19 cellular contexts compared by ENCODE assay signal in the genomic region with DNA sequence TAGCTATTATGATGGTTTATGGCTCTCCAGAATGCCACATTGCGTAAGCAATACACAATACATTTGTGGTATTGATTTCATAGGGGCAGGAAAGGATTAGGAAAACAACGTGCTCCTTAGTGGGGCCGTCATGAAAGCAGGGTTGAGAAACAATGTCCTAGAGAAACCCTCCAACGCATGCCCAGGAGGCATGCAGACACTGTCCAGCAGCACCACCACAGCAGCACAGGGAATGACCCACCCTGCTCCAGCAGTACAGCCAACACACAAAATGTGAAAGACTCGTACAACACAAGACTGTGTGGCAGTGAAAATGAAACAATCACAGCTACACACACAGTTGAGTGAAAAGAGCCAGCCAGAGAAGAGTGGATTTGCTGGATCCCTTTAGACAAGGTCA.
DNase-seq lines count a peak whose midpoint lies in the region; ATAC-seq, FAIRE-seq and TF ChIP-seq lines count a peak whose summit lies in the region.
"Had no signal": no experiment of that assay in that cellular context is flagged by ENCODE, and none has a peak within 500 bp of the region (broad histone marks: within the 10 kb centered on the region; RNA-seq: fewer than 3 reads in every experiment).

No MANE protein-coding gene starts in this region.

- H3K9me3 ChIP-seq in right atrium auricular region: no peaks in the 10 kb centered on the region
- no peaks in the 10 kb centered on the region for H3K9me3 ChIP-seq in adrenal gland (replicated peaks in 1 of 3)
- H3K9me3 ChIP-seq: HAP-1 had no signal

- TF ChIP-seq CTCF in right atrium auricular region (IDR thresholded peaks at IDR 0.05) (no peak), osteocyte (IDR thresholded peaks at IDR 0.05) (no peak), adrenal gland (IDR thresholded peaks at IDR 0.05) (no peak)

- H3K36me3 Mint-ChIP-seq in osteocyte (ENCODE audit: unreplicated experiment): no peaks in the 10 kb centered on the region
- H3K36me3 Mint-ChIP-seq: CD14-positive monocyte had no signal

- no peak for TF ChIP-seq POLR2A in adrenal gland (IDR thresholded peaks at IDR 0.05)

- no peak overlapping the region for H3K4me3 ChIP-seq in right atrium auricular region
- no peak overlapping the region for H3K4me3 ChIP-seq in adrenal gland
- H3K4me3 ChIP-seq: BLaER1, HAP-1 had no signal

- H3K36me3 ChIP-seq in right atrium auricular region (no peaks in the 10 kb centered on the region), adrenal gland (replicated peaks in 1 of 2) (no peaks in the 10 kb centered on the region)
- H3K36me3 ChIP-seq: BLaER1, HAP-1 had no signal

- no peaks in the 10 kb centered on the region for H3K9me3 Mint-ChIP-seq in osteocyte (ENCODE audit: unreplicated experiment)

- no peak for ATAC-seq in left ventricle myocardium superior
- no peak for ATAC-seq in GM21717 (IDR thresholded peaks at IDR 0.05; ENCODE audit: unreplicated experiment)

- H3K4me1 Mint-ChIP-seq in osteocyte (ENCODE audit: unreplicated experiment): no peaks in the 10 kb centered on the region
- H3K4me1 Mint-ChIP-seq: CD14-positive monocyte; CD4-positive, alpha-beta memory T cell; IgD-negative memory B cell had no signal

- H3K27ac Mint-ChIP-seq in osteocyte (ENCODE audit: unreplicated experiment): no peak overlapping the region
- H3K27ac Mint-ChIP-seq: CD14-positive monocyte; CD4-positive, alpha-beta memory T cell; IgD-negative memory B cell had no signal

- 55 to 62% (median 57%) methylated on average over 5 of the region's 5 CpGs for WGBS in adrenal gland, 4 donors

- H3K27ac ChIP-seq in right atrium auricular region (no peak overlapping the region), adrenal gland (no peak overlapping the region)
- H3K27ac ChIP-seq: BLaER1, HL-60 had no signal

- H3K27me3 ChIP-seq in right atrium auricular region (no peaks in the 10 kb centered on the region), adrenal gland (no peaks in the 10 kb centered on the region)
- H3K27me3 ChIP-seq: BLaER1 had no signal

- peak; percentile 44 for FAIRE-seq in urothelium cell line (lab: Jason Lieb, UNC)
- FAIRE-seq: H1 had no signal

- intact Hi-C loops in left ventricle myocardium superior (cut with micrococcal nuclease): no loop called here
- intact Hi-C loops in adrenal gland (cut with DNase I): no loop called here

- peaks cover 10% of the 10 kb centered on the region for H3K27me3 Mint-ChIP-seq in osteocyte (ENCODE audit: unreplicated experiment)

- H3K4me3 Mint-ChIP-seq in osteocyte (ENCODE audit: unreplicated experiment): no peak overlapping the region
- H3K4me3 Mint-ChIP-seq: CD14-positive monocyte; CD4-positive, alpha-beta memory T cell; IgD-negative memory B cell had no signal

- H3K4me1 ChIP-seq in right atrium auricular region (no peaks in the 10 kb centered on the region), adrenal gland (replicated peaks in 1 of 2) (no peaks in the 10 kb centered on the region)
- H3K4me1 ChIP-seq: HAP-1 had no signal

- DNase-seq in right atrium auricular region (ENCODE audit: low spot score): peak; percentile 43
- no peak for DNase-seq in left ventricle myocardium superior
- peak; percentile 7 for DNase-seq in ecto neural progenitor cell (ENCODE audit: low spot score)
- peak; percentile 75 for DNase-seq in osteocyte (ENCODE audit: extremely low spot score, unreplicated experiment)
- no peak for DNase-seq in urothelium cell line (ENCODE audit: low spot score)
- no peak for DNase-seq in DMS79 treated with DMSO at 0.1 percent for 48 hours (lab: John Stamatoyannopoulos, UW)
- no peak for DNase-seq in adrenal gland
- DNase-seq: 8988T; CD4-positive, alpha-beta memory T cell; DMS153; DMS79; GF-D8 had no signal

Comparison
In these comparisons a context has a peak if more than half of its experiments do, and no peak if none do; other contexts are left out.
1. DNase-seq: peak in right atrium auricular region (single experiment), ecto neural progenitor cell (single experiment) and osteocyte (single experiment); none in left ventricle myocardium superior (single experiment), urothelium cell line (single experiment), DMS79 treated with DMSO at 0.1 percent for 48 hours (single experiment) and adrenal gland (0 of 7).